Comparison of ENCODE assay signal across 8 cellular contexts in genomic region chr14:32469388-32470160, GRCh38.
A peak's percentile ranks its signal among the peaks of the same experiment; 100 is the strongest.
DNase-seq lines count a peak whose midpoint lies in the region; ATAC-seq and TF ChIP-seq lines count a peak whose summit lies in the region.

No MANE protein-coding gene starts in this region.

- TF ChIP-seq CTCF in VCaP (conservative IDR thresholded peaks at IDR 0.05) = peak; percentile 73
- TF ChIP-seq CTCF in left ventricle myocardium inferior (IDR thresholded peaks at IDR 0.05; ENCODE audit: borderline replicate concordance) = peak; percentile 62

- H3K27ac ChIP-seq in VCaP = no peak overlapping the region
- H3K27ac ChIP-seq in left ventricle myocardium inferior (replicated peaks) = peak overlapping the region; percentile 84
- H3K27ac ChIP-seq in substantia nigra (ENCODE audit: low read depth, low read length, poor library complexity, severe bottlenecking) = peak overlapping the region; percentile 98

- DNase-seq in EH (ENCODE audit: low read depth) (peak; percentile 71), NCI-H1092 treated with DMSO at 0.1 percent for 48 hours (lab: John Stamatoyannopoulos, UW) (peak; percentile 66), left ventricle myocardium inferior (no peak), substantia nigra (lab: John Stamatoyannopoulos, UW) (no peak), activated T-cell treated with anti-CD3 and anti-CD28 coated beads for 4 hours (no peak)

- peaks cover 69% of the 10 kb centered on the region for H3K4me1 ChIP-seq in left ventricle myocardium inferior

- H3K9me3 ChIP-seq in left ventricle myocardium inferior (replicated peaks) = peaks cover 13% of the 10 kb centered on the region

- no peaks in the 10 kb centered on the region for H3K27me3 ChIP-seq in left ventricle myocardium inferior (ENCODE audit: low read depth)

- ATAC-seq in HG02981 (IDR thresholded peaks at IDR 0.05; ENCODE audit: unreplicated experiment) = no peak
- no peak for ATAC-seq in GM21786 (IDR thresholded peaks at IDR 0.05; ENCODE audit: unreplicated experiment)

- intact Hi-C loops in left ventricle myocardium inferior (cut with micrococcal nuclease) = loop anchor here (10.0 kb wide), 1 partner anchor 385 kb away; no protein-coding TSS in a partner anchor

- H3K4me3 ChIP-seq in left ventricle myocardium inferior = no peak overlapping the region

- H3K36me3 ChIP-seq in left ventricle myocardium inferior = no peaks in the 10 kb centered on the region

Comparison
In these comparisons a context has a peak if more than half of its experiments do, and no peak if none do; other contexts are left out.
1. DNase-seq: peak in EH (single experiment) and NCI-H1092 treated with DMSO at 0.1 percent for 48 hours (single experiment); none in left ventricle myocardium inferior (single experiment), substantia nigra (0 of 49) and activated T-cell treated with anti-CD3 and anti-CD28 coated beads for 4 hours (single experiment).